1 cellular context compared by ENCODE assay signal in genomic region chr16:20900299-20901067, GRCh38.
TF ChIP-seq lines count a peak whose summit lies in the region.

A gene with protein sequence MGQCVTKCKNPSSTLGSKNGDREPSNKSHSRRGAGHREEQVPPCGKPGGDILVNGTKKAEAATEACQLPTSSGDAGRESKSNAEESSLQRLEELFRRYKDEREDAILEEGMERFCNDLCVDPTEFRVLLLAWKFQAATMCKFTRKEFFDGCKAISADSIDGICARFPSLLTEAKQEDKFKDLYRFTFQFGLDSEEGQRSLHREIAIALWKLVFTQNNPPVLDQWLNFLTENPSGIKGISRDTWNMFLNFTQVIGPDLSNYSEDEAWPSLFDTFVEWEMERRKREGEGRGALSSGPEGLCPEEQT (minus strand): TSS chr16:20900358. CDS start chr16:20862538, 37,820 bp downstream.
LYRM1 (plus strand) TSS chr16:20900771; CDS start chr16:20915556, 14,785 bp downstream.

TF ChIP-seq in HepG2, 621 proteins besides CTCF, POLR2A, EP300 and RAD21 (continued from another document and continues in another):
- TF ChIP-seq ZBTB25 (CRISPR knock-in tag; IDR thresholded peaks at IDR 0.05) (no peak; the same call in 1 of the 2 replicates), NFATC3 (CRISPR knock-in tag; IDR thresholded peaks at IDR 0.05) (peak; percentile 74; the same call in 1 of the 2 replicates), ZNF615 (CRISPR knock-in tag; IDR thresholded peaks at IDR 0.05; ENCODE audit: borderline replicate concordance) (peak; percentile 96), NFRKB (IDR thresholded peaks at IDR 0.05) (no peak), ZNF414 (CRISPR knock-in tag; IDR thresholded peaks at IDR 0.05) (no peak), STAT6 (CRISPR knock-in tag; IDR thresholded peaks at IDR 0.05; ENCODE audit: borderline replicate concordance) (peak; percentile 27; the same call in 1 of the 2 replicates), ZNF557 (CRISPR knock-in tag; IDR thresholded peaks at IDR 0.05) (0 out of 2 replicates have a peak, but pooled peaks have one; percentile 16), IRX3 (CRISPR knock-in tag; IDR thresholded peaks at IDR 0.05; ENCODE audit: borderline replicate concordance, low read depth) (no peak), ZNF274 (CRISPR knock-in tag; IDR thresholded peaks at IDR 0.05) (peak; percentile 89; the same call in 1 of the 2 replicates), ZNF652 (CRISPR knock-in tag; IDR thresholded peaks at IDR 0.05; ENCODE audit: borderline replicate concordance, low read depth) (peak; percentile 32; the same call in 1 of the 2 replicates), ZNF275 (CRISPR knock-in tag; IDR thresholded peaks at IDR 0.05; ENCODE audit: borderline replicate concordance) (peak; percentile 55; the same call in 1 of the 2 replicates), ETV5 (CRISPR knock-in tag; IDR thresholded peaks at IDR 0.05; ENCODE audit: borderline replicate concordance) (peak; percentile 72), ZFY (CRISPR knock-in tag; IDR thresholded peaks at IDR 0.05) (peak; percentile 98), ZFAT (CRISPR knock-in tag; conservative IDR thresholded peaks at IDR 0.05) (no peak), ZNF124 (CRISPR knock-in tag; IDR thresholded peaks at IDR 0.05) (peak; percentile 69; the same call in 1 of the 2 replicates), NR2F6 (IDR thresholded peaks at IDR 0.05) (peak; percentile 26; the same call in 1 of the 2 replicates), NR2F6 (CRISPR knock-in tag; IDR thresholded peaks at IDR 0.05) (peak; percentile 34; the same call in 1 of the 2 replicates), CREM (IDR thresholded peaks at IDR 0.05) (peak; percentile 96), CREM (CRISPR knock-in tag; IDR thresholded peaks at IDR 0.05) (peak; percentile 67), CREB1 (IDR thresholded peaks at IDR 0.05) (peak; percentile 97), CREB1 (CRISPR knock-in tag; IDR thresholded peaks at IDR 0.05) (peak; percentile 97), ZBTB1 (CRISPR knock-in tag; IDR thresholded peaks at IDR 0.05; ENCODE audit: borderline replicate concordance) (0 out of 2 replicates have a peak, but pooled peaks have one; percentile 23), MED13 (CRISPR knock-in tag; IDR thresholded peaks at IDR 0.05) (no peak), ZNF558 (CRISPR knock-in tag; IDR thresholded peaks at IDR 0.05; ENCODE audit: borderline replicate concordance) (peak; percentile 86; the same call in 1 of the 2 replicates), NKX3-1 (CRISPR knock-in tag; IDR thresholded peaks at IDR 0.05) (peak; percentile 88), THAP11 (CRISPR knock-in tag; IDR thresholded peaks at IDR 0.05) (peak; percentile 68), ZNF564 (CRISPR knock-in tag; IDR thresholded peaks at IDR 0.05) (peak; percentile 99), ZNF160 (CRISPR knock-in tag; IDR thresholded peaks at IDR 0.05) (peak; percentile 91), MZF1 (CRISPR knock-in tag; IDR thresholded peaks at IDR 0.05; ENCODE audit: borderline replicate concordance) (no peak), POLR2G (IDR thresholded peaks at IDR 0.05; ENCODE audit: low read depth, low read length) (peak; percentile 80), TP53 (CRISPR knock-in tag; conservative IDR thresholded peaks at IDR 0.05) (0 out of 2 replicates have a peak, but pooled peaks have one; percentile 31), ZNF773 (CRISPR knock-in tag; IDR thresholded peaks at IDR 0.05; ENCODE audit: borderline replicate concordance) (peak; percentile 49; the same call in 1 of the 2 replicates), POGZ (CRISPR knock-in tag; IDR thresholded peaks at IDR 0.05) (peak; percentile 58)
- TF ChIP-seq, protein P1, sequence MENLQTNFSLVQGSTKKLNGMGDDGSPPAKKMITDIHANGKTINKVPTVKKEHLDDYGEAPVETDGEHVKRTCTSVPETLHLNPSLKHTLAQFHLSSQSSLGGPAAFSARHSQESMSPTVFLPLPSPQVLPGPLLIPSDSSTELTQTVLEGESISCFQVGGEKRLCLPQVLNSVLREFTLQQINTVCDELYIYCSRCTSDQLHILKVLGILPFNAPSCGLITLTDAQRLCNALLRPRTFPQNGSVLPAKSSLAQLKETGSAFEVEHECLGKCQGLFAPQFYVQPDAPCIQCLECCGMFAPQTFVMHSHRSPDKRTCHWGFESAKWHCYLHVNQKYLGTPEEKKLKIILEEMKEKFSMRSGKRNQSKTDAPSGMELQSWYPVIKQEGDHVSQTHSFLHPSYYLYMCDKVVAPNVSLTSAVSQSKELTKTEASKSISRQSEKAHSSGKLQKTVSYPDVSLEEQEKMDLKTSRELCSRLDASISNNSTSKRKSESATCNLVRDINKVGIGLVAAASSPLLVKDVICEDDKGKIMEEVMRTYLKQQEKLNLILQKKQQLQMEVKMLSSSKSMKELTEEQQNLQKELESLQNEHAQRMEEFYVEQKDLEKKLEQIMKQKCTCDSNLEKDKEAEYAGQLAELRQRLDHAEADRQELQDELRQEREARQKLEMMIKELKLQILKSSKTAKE (CRISPR knock-in tag; IDR thresholded peaks at IDR 0.05; ENCODE audit: borderline replicate concordance): peak; percentile 61
- TF ChIP-seq, protein P2, sequence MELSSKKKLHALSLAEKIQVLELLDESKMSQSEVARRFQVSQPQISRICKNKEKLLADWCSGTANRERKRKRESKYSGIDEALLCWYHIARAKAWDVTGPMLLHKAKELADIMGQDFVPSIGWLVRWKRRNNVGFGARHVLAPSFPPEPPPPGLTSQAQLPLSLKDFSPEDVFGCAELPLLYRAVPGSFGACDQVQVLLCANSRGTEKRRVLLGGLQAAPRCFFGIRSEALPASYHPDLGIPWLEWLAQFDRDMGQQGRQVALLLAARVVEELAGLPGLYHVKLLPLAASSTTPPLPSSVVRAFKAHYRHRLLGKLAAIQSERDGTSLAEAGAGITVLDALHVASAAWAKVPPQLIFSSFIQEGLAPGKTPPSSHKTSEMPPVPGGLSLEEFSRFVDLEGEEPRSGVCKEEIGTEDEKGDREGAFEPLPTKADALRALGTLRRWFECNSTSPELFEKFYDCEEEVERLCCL (CRISPR knock-in tag; IDR thresholded peaks at IDR 0.05; ENCODE audit: borderline replicate concordance): peak; percentile 25; the same call in 1 of the 2 replicates
- TF ChIP-seq, protein P3, sequence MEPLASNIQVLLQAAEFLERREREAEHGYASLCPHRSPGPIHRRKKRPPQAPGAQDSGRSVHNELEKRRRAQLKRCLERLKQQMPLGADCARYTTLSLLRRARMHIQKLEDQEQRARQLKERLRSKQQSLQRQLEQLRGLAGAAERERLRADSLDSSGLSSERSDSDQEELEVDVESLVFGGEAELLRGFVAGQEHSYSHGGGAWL (CRISPR knock-in tag; IDR thresholded peaks at IDR 0.05): peak; percentile 90
- TF ChIP-seq, protein P4, sequence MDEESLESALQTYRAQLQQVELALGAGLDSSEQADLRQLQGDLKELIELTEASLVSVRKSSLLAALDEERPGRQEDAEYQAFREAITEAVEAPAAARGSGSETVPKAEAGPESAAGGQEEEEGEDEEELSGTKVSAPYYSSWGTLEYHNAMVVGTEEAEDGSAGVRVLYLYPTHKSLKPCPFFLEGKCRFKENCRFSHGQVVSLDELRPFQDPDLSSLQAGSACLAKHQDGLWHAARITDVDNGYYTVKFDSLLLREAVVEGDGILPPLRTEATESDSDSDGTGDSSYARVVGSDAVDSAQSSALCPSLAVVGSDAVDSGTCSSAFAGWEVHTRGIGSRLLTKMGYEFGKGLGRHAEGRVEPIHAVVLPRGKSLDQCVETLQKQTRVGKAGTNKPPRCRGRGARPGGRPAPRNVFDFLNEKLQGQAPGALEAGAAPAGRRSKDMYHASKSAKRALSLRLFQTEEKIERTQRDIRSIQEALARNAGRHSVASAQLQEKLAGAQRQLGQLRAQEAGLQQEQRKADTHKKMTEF (CRISPR knock-in tag; IDR thresholded peaks at IDR 0.05): peak; percentile 75; the same call in 1 of the 2 replicates
- TF ChIP-seq, protein P5, sequence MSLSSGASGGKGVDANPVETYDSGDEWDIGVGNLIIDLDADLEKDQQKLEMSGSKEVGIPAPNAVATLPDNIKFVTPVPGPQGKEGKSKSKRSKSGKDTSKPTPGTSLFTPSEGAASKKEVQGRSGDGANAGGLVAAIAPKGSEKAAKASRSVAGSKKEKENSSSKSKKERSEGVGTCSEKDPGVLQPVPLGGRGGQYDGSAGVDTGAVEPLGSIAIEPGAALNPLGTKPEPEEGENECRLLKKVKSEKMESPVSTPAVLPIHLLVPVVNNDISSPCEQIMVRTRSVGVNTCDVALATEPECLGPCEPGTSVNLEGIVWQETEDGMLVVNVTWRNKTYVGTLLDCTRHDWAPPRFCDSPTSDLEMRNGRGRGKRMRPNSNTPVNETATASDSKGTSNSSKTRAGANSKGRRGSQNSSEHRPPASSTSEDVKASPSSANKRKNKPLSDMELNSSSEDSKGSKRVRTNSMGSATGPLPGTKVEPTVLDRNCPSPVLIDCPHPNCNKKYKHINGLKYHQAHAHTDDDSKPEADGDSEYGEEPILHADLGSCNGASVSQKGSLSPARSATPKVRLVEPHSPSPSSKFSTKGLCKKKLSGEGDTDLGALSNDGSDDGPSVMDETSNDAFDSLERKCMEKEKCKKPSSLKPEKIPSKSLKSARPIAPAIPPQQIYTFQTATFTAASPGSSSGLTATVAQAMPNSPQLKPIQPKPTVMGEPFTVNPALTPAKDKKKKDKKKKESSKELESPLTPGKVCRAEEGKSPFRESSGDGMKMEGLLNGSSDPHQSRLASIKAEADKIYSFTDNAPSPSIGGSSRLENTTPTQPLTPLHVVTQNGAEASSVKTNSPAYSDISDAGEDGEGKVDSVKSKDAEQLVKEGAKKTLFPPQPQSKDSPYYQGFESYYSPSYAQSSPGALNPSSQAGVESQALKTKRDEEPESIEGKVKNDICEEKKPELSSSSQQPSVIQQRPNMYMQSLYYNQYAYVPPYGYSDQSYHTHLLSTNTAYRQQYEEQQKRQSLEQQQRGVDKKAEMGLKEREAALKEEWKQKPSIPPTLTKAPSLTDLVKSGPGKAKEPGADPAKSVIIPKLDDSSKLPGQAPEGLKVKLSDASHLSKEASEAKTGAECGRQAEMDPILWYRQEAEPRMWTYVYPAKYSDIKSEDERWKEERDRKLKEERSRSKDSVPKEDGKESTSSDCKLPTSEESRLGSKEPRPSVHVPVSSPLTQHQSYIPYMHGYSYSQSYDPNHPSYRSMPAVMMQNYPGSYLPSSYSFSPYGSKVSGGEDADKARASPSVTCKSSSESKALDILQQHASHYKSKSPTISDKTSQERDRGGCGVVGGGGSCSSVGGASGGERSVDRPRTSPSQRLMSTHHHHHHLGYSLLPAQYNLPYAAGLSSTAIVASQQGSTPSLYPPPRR (CRISPR knock-in tag; IDR thresholded peaks at IDR 0.05; ENCODE audit: borderline replicate concordance): peak; percentile 74
